Comparison of ENCODE assay signal across 28 cellular contexts in genomic region chr5:57642066-57642465, GRCh38.
"Had no signal": no experiment of that assay in that cellular context is flagged by ENCODE, and none has a peak within 500 bp of the region (broad histone marks: within the 10 kb centered on the region; RNA-seq: fewer than 3 reads in every experiment).

No MANE protein-coding gene starts in this region.

- DNase-seq: activated B cell treated with CpG ODN at 0.5 μM for 24 hours; activated CD4-positive, alpha-beta memory T cell treated with anti-CD3 and anti-CD28 coated beads for 36 hours; activated CD4-positive, alpha-beta T cell treated with anti-CD3 and anti-CD28 coated beads for 4 hours; activated CD4-positive, alpha-beta T cell treated with anti-CD3 and anti-CD28 coated beads, Interleukin-2, amount 50 U/mL, for 1 hour; activated CD4-positive, CD25-positive, alpha-beta regulatory T cell treated with anti-CD3 and anti-CD28 coated beads, Interleukin-2, amount 50 U/mL, for 72 hours; activated CD8-positive, alpha-beta memory T cell treated with anti-CD3 and anti-CD28 coated beads, Interleukin-2, amount 50 U/mL, for 4 hours; activated gamma-delta T cell treated with Interleukin-2 at 50 U/mL for 16 hours; activated naive CD4-positive, alpha-beta T cell treated with anti-CD3 and anti-CD28 coated beads for 36 hours; activated T-cell treated with anti-CD3 and anti-CD28 coated beads for 4 hours; activated T-cell treated with anti-CD3 and anti-CD28 coated beads, Interleukin-2, amount 50 U/mL, for 4 hours; amniotic stem cell; aorta; brain microvascular endothelial cell; MM.1S; MV-4-11; NCI-H1092; NCI-H1436 treated with DMSO at 0.1 percent for 48 hours; NCI-H1694 treated with DMSO at 0.1 percent for 48 hours; NCI-H2029; NCI-H345; NCI-H526; NCI-H748 treated with DMSO at 0.1 percent for 48 hours; SHP77; SJCRH30 had no signal

- H3K4me3 ChIP-seq: cardiac muscle cell, SJCRH30, SK-N-MC had no signal

- H3K9me3 ChIP-seq: SJCRH30 had no signal

- H3K36me3 ChIP-seq: brain microvascular endothelial cell, cardiac muscle cell, SJCRH30 had no signal

- H3K27ac ChIP-seq: brain microvascular endothelial cell, cardiac muscle cell, SJCRH30, SK-N-MC had no signal

- H3K27me3 ChIP-seq: brain microvascular endothelial cell, cardiac muscle cell, SJCRH30 had no signal

- H3K4me1 ChIP-seq: SJCRH30 had no signal

- ATAC-seq: activated naive CD4-positive, alpha-beta T cell treated with anti-CD3 and anti-CD28 coated beads, Interleukin-2, amount 50 U/mL, for 72 hours; activated T-cell treated with anti-CD3 and anti-CD28 coated beads, Interleukin-2, amount 50 U/mL, for 4 hours; Panc1 had no signal
